Comparison of ENCODE assay signal across 25 cellular contexts in the genomic region with DNA sequence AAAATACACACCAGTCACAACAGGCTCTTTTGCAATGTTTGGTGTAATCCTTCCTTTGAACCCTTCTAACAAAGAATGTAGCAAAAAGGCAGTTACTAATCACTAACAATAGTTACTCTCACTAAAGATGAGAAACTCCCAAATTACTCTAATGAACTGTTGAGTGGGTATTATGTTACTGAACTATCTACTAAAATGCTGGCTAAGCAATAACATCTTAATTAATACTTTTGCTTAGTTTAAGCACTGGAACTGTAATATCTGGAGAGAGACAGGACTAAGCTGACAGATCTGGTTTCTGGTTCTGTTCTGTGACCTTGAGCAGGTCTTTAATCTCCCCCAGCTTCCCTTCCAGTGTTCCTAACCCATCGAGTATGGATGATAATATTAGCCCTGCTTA.
"Had no signal": no experiment of that assay in that cellular context is flagged by ENCODE, and none has a peak within 500 bp of the region (broad histone marks: within the 10 kb centered on the region; RNA-seq: fewer than 3 reads in every experiment).

No MANE protein-coding gene starts in this region.

- H3K27ac ChIP-seq: colonic mucosa, epithelial cell of prostate, esophagus squamous epithelium, gastrocnemius medialis, heart right ventricle, left lung, lower lobe of right lung had no signal

- FAIRE-seq: endometrium, islet of Langerhans, keratinocyte had no signal

- H3K4me1 ChIP-seq: colonic mucosa, esophagus squamous epithelium, left lung, lower lobe of right lung had no signal

- ATAC-seq: effector memory CD8-positive, alpha-beta T cell; esophagus mucosa; gastrocnemius medialis; left cardiac atrium; left lung; left ventricle myocardium superior; lower lobe of right lung had no signal

- H3K4me3 ChIP-seq: colonic mucosa, esophagus squamous epithelium, gastrocnemius medialis, heart right ventricle, left lung, lower lobe of right lung had no signal

- H3K36me3 ChIP-seq: colonic mucosa, gastrocnemius medialis, lower lobe of right lung had no signal

- DNase-seq: colonic mucosa; cortex of kidney; effector CD8-positive, alpha-beta T cell; effector memory CD8-positive, alpha-beta T cell; endodermal cell; erythroblast; esophagus squamous epithelium; foreskin fibroblast; foreskin melanocyte; gastrocnemius medialis; glutamatergic neuron; head of caudate nucleus; heart right ventricle; hippocampal formation; left cardiac atrium; left lung; left ventricle myocardium superior; lower lobe of right lung; mesenchymal stem cell; midbrain had no signal

- H3K27me3 ChIP-seq: colonic mucosa, esophagus squamous epithelium, gastrocnemius medialis, heart right ventricle, left lung had no signal

- H3K9me3 ChIP-seq: colonic mucosa, esophagus squamous epithelium, gastrocnemius medialis, heart right ventricle, left lung, lower lobe of right lung had no signal
